10 cellular contexts compared by ENCODE assay signal in the genomic region with DNA sequence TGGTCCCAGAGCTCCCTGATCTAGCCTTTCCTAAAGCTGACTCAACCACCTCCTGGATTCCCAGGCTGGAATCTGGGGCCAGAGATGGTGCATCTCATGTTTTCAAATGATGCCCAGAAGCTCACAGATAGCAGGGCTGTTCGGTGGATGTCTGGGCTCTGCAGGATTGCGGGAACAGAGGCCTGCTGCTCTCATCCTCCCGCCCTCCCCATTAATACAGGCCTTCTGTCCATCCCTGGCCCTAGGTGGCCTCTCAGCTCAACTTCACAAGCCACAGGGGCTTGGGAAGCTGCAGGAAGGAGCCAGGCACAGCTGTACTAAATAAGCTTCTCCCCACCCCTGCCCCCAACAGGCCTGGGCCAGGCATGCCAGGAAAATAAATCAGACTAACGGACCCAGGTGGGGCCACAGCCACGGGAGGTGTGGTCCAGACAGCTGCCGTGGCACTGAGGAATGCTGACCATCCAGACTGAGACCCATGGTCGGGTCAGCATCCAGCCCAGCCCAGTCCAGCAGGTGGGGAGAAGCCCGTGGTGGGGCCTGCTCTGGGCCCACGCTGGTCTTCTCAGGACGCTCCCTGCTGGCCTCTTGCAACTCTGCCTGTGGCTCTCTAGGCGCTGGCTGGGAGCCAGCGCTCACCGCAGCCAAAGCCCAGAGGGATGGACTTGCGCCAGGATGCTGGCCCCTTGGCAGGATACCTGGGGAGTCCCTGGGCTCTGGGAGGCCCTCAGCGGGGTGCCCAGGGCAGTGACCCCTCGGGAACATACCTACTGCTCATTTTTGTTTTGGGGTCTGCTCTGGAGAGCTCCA. TPM values are rescaled to one million over a fixed set of nuclear protein-coding genes. Genes with fewer than 3 reads are reported as not detected.
DNase-seq lines count a peak whose midpoint lies in the region; ATAC-seq and TF ChIP-seq lines count a peak whose summit lies in the region.
"Had no signal": no experiment of that assay in that cellular context is flagged by ENCODE, and none has a peak within 500 bp of the region (broad histone marks: within the 10 kb centered on the region; RNA-seq: fewer than 3 reads in every experiment).

No MANE protein-coding gene starts in this region.

- peaks cover 12% of the 10 kb centered on the region for H3K4me1 Mint-ChIP-seq in WTC11
- peaks cover 0 to 6% (median 2%) of the 10 kb centered on the region in 4 donors for H3K4me1 Mint-ChIP-seq in naive thymus-derived CD8-positive, alpha-beta T cell
- H3K4me1 Mint-ChIP-seq: activated naive CD8-positive, alpha-beta T cell treated with anti-CD3 and anti-CD28 coated beads, Interleukin-2, amount 10 ng/mL, durations not matched to agents 7 days and 5 days had no signal

- TF ChIP-seq CTCF in AG10803 (conservative IDR thresholded peaks at IDR 0.05; ENCODE audit: low read length) (peak; percentile 17; the same call in 1 of the 2 replicates), WTC11 (IDR thresholded peaks at IDR 0.05) (no peak)

- H3K4me3 Mint-ChIP-seq in WTC11: no peak overlapping the region
- no peak overlapping the region for H3K4me3 Mint-ChIP-seq in naive thymus-derived CD8-positive, alpha-beta T cell
- H3K4me3 Mint-ChIP-seq: activated naive CD8-positive, alpha-beta T cell treated with anti-CD3 and anti-CD28 coated beads, Interleukin-2, amount 10 ng/mL, durations not matched to agents 7 days and 5 days had no signal

- H3K27me3 Mint-ChIP-seq in WTC11 (ENCODE audit: low read depth): peaks cover 7% of the 10 kb centered on the region; the same call in 1 of the 2 replicates
- H3K27me3 Mint-ChIP-seq in naive thymus-derived CD8-positive, alpha-beta T cell: peaks cover 4 to 9% (median 6%) of the 10 kb centered on the region in 5 donors

- ATAC-seq in WTC11: peak; percentile 8; the same call in 1 of the 2 replicates
- no peak for ATAC-seq in naive thymus-derived CD8-positive, alpha-beta T cell

- CTCF ChIA-PET in WTC11 (lab: Charles Lee): interaction anchor here (0.6 to 4.8 kb wide), 48 partner anchors 10 to 409 kb away, joined by 3 to 173 read pairs (median 8); a partner anchor contains a TSS

- peak overlapping the region; percentile 53; the same call in 1 of the 2 replicates for H3K27ac Mint-ChIP-seq in WTC11
- no peak overlapping the region for H3K27ac Mint-ChIP-seq in naive thymus-derived CD8-positive, alpha-beta T cell
- H3K27ac Mint-ChIP-seq: activated naive CD8-positive, alpha-beta T cell treated with anti-CD3 and anti-CD28 coated beads, Interleukin-2, amount 10 ng/mL, durations not matched to agents 7 days and 5 days had no signal

- no peaks in the 10 kb centered on the region for H3K9me3 Mint-ChIP-seq in WTC11
- no peaks in the 10 kb centered on the region for H3K9me3 Mint-ChIP-seq in naive thymus-derived CD8-positive, alpha-beta T cell
- H3K9me3 Mint-ChIP-seq: activated naive CD8-positive, alpha-beta T cell treated with anti-CD3 and anti-CD28 coated beads, Interleukin-2, amount 10 ng/mL, durations not matched to agents 7 days and 5 days had no signal

- DNase-seq in AG10803 (ENCODE audit: low read depth) (peak; percentile 28), LoVo (ENCODE audit: low spot score) (peak; percentile 61), WTC11 (ENCODE audit: low spot score) (no peak), left kidney (ENCODE audit: low read depth, low spot score) (peak; percentile 67), superior temporal gyrus (ENCODE audit: extremely low spot score) (no peak), NK-92 (lab: John Stamatoyannopoulos, UW; ENCODE audit: unreplicated experiment) (no peak)
- DNase-seq in activated naive CD4-positive, alpha-beta T cell (lab: John Stamatoyannopoulos, UW): no peak
- no peak for DNase-seq in naive thymus-derived CD8-positive, alpha-beta T cell
- DNase-seq: activated naive CD8-positive, alpha-beta T cell treated with anti-CD3 and anti-CD28 coated beads, Interleukin-2, amount 10 ng/mL, durations not matched to agents 7 days and 5 days had no signal

- no peaks in the 10 kb centered on the region for H3K36me3 Mint-ChIP-seq in WTC11
- H3K36me3 Mint-ChIP-seq in naive thymus-derived CD8-positive, alpha-beta T cell: no peaks in the 10 kb centered on the region
- H3K36me3 Mint-ChIP-seq: activated naive CD8-positive, alpha-beta T cell treated with anti-CD3 and anti-CD28 coated beads, Interleukin-2, amount 10 ng/mL, durations not matched to agents 7 days and 5 days had no signal

- POLR2A ChIA-PET in WTC11 (lab: Charles Lee): interaction anchor here (1.2 to 1.9 kb wide), 2 partner anchors 28 to 30 kb away, joined by 4 read pairs; no protein-coding TSS in a partner anchor
- POLR2A ChIA-PET in naive thymus-derived CD8-positive, alpha-beta T cell (lab: Charles Lee): no interaction called here

- no peak overlapping the region for H3K4me3 ChIP-seq in AG10803 (ENCODE audit: low read length)

TF ChIP-seq in WTC11, 78 proteins besides CTCF, POLR2A, EP300 and RAD21:
- TF ChIP-seq FOXP1 (CRISPR knock-in tag; IDR thresholded peaks at IDR 0.05; ENCODE audit: borderline replicate concordance) (no peak), NR3C1 (CRISPR knock-in tag; conservative IDR thresholded peaks at IDR 0.05; ENCODE audit: low read depth) (no peak), TEAD1 (CRISPR knock-in tag; IDR thresholded peaks at IDR 0.05) (no peak), ESRRA (CRISPR knock-in tag; IDR thresholded peaks at IDR 0.05; ENCODE audit: borderline replicate concordance) (no peak)
TF ChIP-seq in WTC11: peak in this region for 0.

RNA-seq across cellular contexts. Expression of a gene that starts 8.5 kb away (rescaled TPM):
- 50.2 to 61.3 TPM (median 51.3 TPM) in 3 replicates for total RNA-seq in WTC11 (2021)
- total RNA-seq in naive thymus-derived CD8-positive, alpha-beta T cell: 10 to 100 TPM; 51.8 to 53.1 TPM
- polyA plus RNA-seq in naive thymus-derived CD8-positive, alpha-beta T cell: 10 to 100 TPM; 26.8 to 46.6 (median 34.1) TPM

RNA-seq across cellular contexts. Expression of a gene that starts 11.2 kb away (rescaled TPM):
- total RNA-seq in WTC11 (2021): 0.17 to 0.23 TPM in 2 of 3 replicates, not detected in the other
- total RNA-seq in naive thymus-derived CD8-positive, alpha-beta T cell: not detected
- 1 to 10 TPM in 2 of 3 donors, under 1 TPM in 1; 0.43 to 3.2 (median 1.6) TPM for polyA plus RNA-seq in naive thymus-derived CD8-positive, alpha-beta T cell
- total RNA-seq: activated naive CD8-positive, alpha-beta T cell treated with anti-CD3 and anti-CD28 coated beads, Interleukin-2, amount 10 ng/mL, durations not matched to agents 7 days and 5 days had no signal
- polyA plus RNA-seq: neural cell had no signal

RNA-seq across cellular contexts. Expression of a gene that starts 29.8 kb away (rescaled TPM):
- 7.2 to 11.0 TPM (median 9.6 TPM) in 3 replicates for total RNA-seq in WTC11 (2021)
- total RNA-seq in naive thymus-derived CD8-positive, alpha-beta T cell: not detected
- not detected for polyA plus RNA-seq in naive thymus-derived CD8-positive, alpha-beta T cell
- total RNA-seq: activated naive CD8-positive, alpha-beta T cell treated with anti-CD3 and anti-CD28 coated beads, Interleukin-2, amount 10 ng/mL, durations not matched to agents 7 days and 5 days had no signal

RNA-seq across cellular contexts. Expression of a gene that starts 48.1 kb away (rescaled TPM):
- 115 to 207 TPM (median 121 TPM) in 3 replicates for total RNA-seq in WTC11 (2021)
- total RNA-seq in naive thymus-derived CD8-positive, alpha-beta T cell: 100 to 1,000 TPM in 1 of 2 experiments, 10 to 100 TPM in 1; 93.4 to 101 TPM
- polyA plus RNA-seq in naive thymus-derived CD8-positive, alpha-beta T cell: 10 to 100 TPM; 11.5 to 19.4 (median 14.6) TPM

Comparison
In these comparisons a context has a peak if more than half of its experiments do, and no peak if none do; other contexts are left out.
1. DNase-seq: peak in AG10803 (single experiment), LoVo (single experiment) and left kidney (single experiment); none in WTC11 (single experiment), activated naive CD4-positive, alpha-beta T cell (0 of 4), naive thymus-derived CD8-positive, alpha-beta T cell (0 of 10), superior temporal gyrus (single experiment) and NK-92 (single experiment).